8 cellular contexts compared by ENCODE assay signal in the genomic region with DNA sequence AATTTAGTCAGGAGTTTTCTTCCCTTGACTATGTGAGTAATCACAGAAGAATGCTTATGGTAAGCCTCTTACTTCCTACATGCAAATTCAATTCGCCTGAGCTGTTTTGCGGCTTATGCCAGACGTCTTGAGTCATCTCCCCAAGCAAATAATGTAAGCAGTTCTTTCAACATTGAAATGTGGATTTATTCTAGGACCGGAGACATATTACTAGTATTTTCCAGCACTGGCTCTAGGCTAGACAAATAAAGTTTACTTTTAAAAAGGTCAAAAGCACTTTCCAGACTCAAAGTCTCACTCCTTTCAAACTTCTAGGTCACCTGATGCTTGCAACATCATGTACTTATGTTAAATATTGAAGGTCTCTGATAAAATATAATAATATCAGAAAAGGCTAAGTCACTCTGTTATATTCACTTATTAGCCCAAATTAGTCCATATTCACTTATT. TPM values are rescaled to one million over a fixed set of nuclear protein-coding genes. Genes with fewer than 3 reads are reported as not detected.
A peak's percentile ranks its signal among the peaks of the same experiment; 100 is the strongest.
DNase-seq lines count a peak whose midpoint lies in the region; ATAC-seq and TF ChIP-seq lines count a peak whose summit lies in the region.

No MANE protein-coding gene starts in this region.

- no peaks in the 10 kb centered on the region for H4K20me1 ChIP-seq in IMR-90 (ENCODE audit: insufficient read depth, low read length)

- no peak overlapping the region for H3K4me3 Mint-ChIP-seq in CD8-positive, alpha-beta T cell

- no TSS peak for BruUV-seq in IMR-90 (replicated peaks; lab: Mats Ljungman, UMichigan)

- H2AFZ ChIP-seq in IMR-90 (replicated peaks; ENCODE audit: low read length, poor library complexity) (no peak overlapping the region), mesenchymal stem cell (ENCODE audit: low read depth, low read length) (no peak overlapping the region)

- H3K27me3 ChIP-seq in IMR-90 (ENCODE audit: control insufficient read depth, insufficient read depth, low read length) (no peaks in the 10 kb centered on the region), body of pancreas (no peaks in the 10 kb centered on the region), mesenchymal stem cell (ENCODE audit: control insufficient read depth in 1 of 2, insufficient read depth in 1 of 2, low read length in 2 of 2) (no peaks in the 10 kb centered on the region), spleen (replicated peaks in 1 of 7) (no peaks in the 10 kb centered on the region)
- no peaks in the 10 kb centered on the region for H3K27me3 ChIP-seq in CD8-positive, alpha-beta T cell (ENCODE audit: insufficient read depth, low read length)

- H3K27ac Mint-ChIP-seq in CD8-positive, alpha-beta T cell: no peak overlapping the region

- dilution Hi-C loops in IMR-90 (cut with HindIII; ENCODE audit: low sequenced_read_pairs, unreplicated experiment): no loop called here

- H2AK5ac ChIP-seq in IMR-90 (ENCODE audit: low read depth, low read length) (no peak overlapping the region), mesenchymal stem cell (ENCODE audit: low read length, severe bottlenecking) (no peak overlapping the region)

- no peak for TF ChIP-seq RAD21 in IMR-90 (IDR thresholded peaks at IDR 0.05; ENCODE audit: low read length)

- H2BK12ac ChIP-seq in mesenchymal stem cell (ENCODE audit: low read length in 2 of 2): no peak overlapping the region

- H2BK20ac ChIP-seq in IMR-90 (ENCODE audit: low read depth, low read length): no peak overlapping the region

- no peak overlapping the region; the same call in 2 of the 3 replicates for H2BK15ac ChIP-seq in IMR-90 (ENCODE audit: low read depth, low read length)
- H2BK15ac ChIP-seq in mesenchymal stem cell (ENCODE audit: low read depth, poor library complexity, severe bottlenecking): no peak overlapping the region

- H3K27me3 Mint-ChIP-seq in CD8-positive, alpha-beta T cell (ENCODE audit: low read depth): no peaks in the 10 kb centered on the region

- TF ChIP-seq CTCF in GM12865 (IDR thresholded peaks at IDR 0.05; ENCODE audit: insufficient read depth, low read depth, low read length, missing control alignments) (no peak), IMR-90 (conservative IDR thresholded peaks at IDR 0.05; ENCODE audit: low read depth, low read length) (no peak), body of pancreas (IDR thresholded peaks at IDR 0.05) (no peak), spleen (IDR thresholded peaks at IDR 0.05 in 8 of 11, conservative IDR thresholded peaks at IDR 0.05 in 3 of 11) (no peak)
- TF ChIP-seq CTCF in CD8-positive, alpha-beta T cell (IDR thresholded peaks at IDR 0.05): no peak

- no peaks in the 10 kb centered on the region for H3K9me3 Mint-ChIP-seq in CD8-positive, alpha-beta T cell

- H3K4ac ChIP-seq in IMR-90 (ENCODE audit: low read depth, low read length) (no peak overlapping the region), mesenchymal stem cell (ENCODE audit: low read depth in 1 of 2, low read length in 2 of 2) (no peak overlapping the region)

- H3K4me2 ChIP-seq in IMR-90 (ENCODE audit: low read depth, low read length) (no peak overlapping the region), mesenchymal stem cell (ENCODE audit: low read length, poor library complexity, severe bottlenecking) (no peak overlapping the region)

- peak overlapping the region; percentile 80 to 88; a peak in 2 of 4 replicates for H4K8ac ChIP-seq in IMR-90 (ENCODE audit: low read depth in 2 of 2, low read length in 2 of 2)
- H4K8ac ChIP-seq in mesenchymal stem cell (ENCODE audit: low read length): no peak overlapping the region

- DNase-seq in GM12865 (ENCODE audit: low read depth): peak; percentile 88
- peak; percentile 100 for DNase-seq in IMR-90
- DNase-seq in body of pancreas: peak in 3 of 4 donors; percentile 13 to 54 (median 27)
- DNase-seq in mesenchymal stem cell: peak; percentile 99
- DNase-seq in NCI-H146 (lab: John Stamatoyannopoulos, UW): no peak
- DNase-seq in spleen: no peak
- no peak for DNase-seq in CD8-positive, alpha-beta T cell

- H3K18ac ChIP-seq in IMR-90 (ENCODE audit: low read depth, low read length) (no peak overlapping the region), mesenchymal stem cell (ENCODE audit: low read depth in 1 of 2, low read length in 2 of 2) (no peak overlapping the region)

- TF ChIP-seq POLR2A in IMR-90 (IDR thresholded peaks at IDR 0.05; ENCODE audit: low read depth, low read length) (0 out of 2 replicates have a peak, but pooled peaks have one; percentile 39), body of pancreas (IDR thresholded peaks at IDR 0.05) (no peak), spleen (IDR thresholded peaks at IDR 0.05) (no peak)

- H3K9ac ChIP-seq in IMR-90 (ENCODE audit: low read depth, low read length): no peak overlapping the region
- H3K9ac ChIP-seq in mesenchymal stem cell (ENCODE audit: low read length): peak overlapping the region; percentile 82

- no peaks in the 10 kb centered on the region; the same call in 1 of the 2 replicates for H3K9me1 ChIP-seq in IMR-90 (ENCODE audit: insufficient read depth, low read length)

- H4K91ac ChIP-seq in IMR-90 (ENCODE audit: insufficient read depth, low read depth, low read length) (no peak overlapping the region), mesenchymal stem cell (ENCODE audit: low read length) (no peak overlapping the region)

- no CpG with 5 or more reads among the region's 4 CpGs for WGBS in IMR-90 (ENCODE audit: extremely low coverage in 2 of 2, insufficient read length in 1 of 2), 2 experiments
- WGBS in body of pancreas, 2 donors: 57 to 63% methylated on average over 4 of the region's 4 CpGs
- no CpG with 5 or more reads among the region's 4 CpGs for WGBS in mesenchymal stem cell
- 47 to 71% (median 58%) methylated on average over 4 of the region's 4 CpGs for WGBS in spleen, 5 donors

- H2BK5ac ChIP-seq in IMR-90 (ENCODE audit: low read depth, low read length, poor library complexity, severe bottlenecking) (peak overlapping the region; percentile 100), mesenchymal stem cell (ENCODE audit: low read depth, low read length, poor library complexity, severe bottlenecking) (no peak overlapping the region)

- ATAC-seq in GM21717 (IDR thresholded peaks at IDR 0.05; ENCODE audit: unreplicated experiment): peak; percentile 96
- ATAC-seq in IMR-90 (ENCODE audit: low read depth): peak; percentile 73
- peak; percentile 64 for ATAC-seq in body of pancreas
- no peak for ATAC-seq in CD8-positive, alpha-beta T cell

- H2AK9ac ChIP-seq in IMR-90 (replicated peaks; ENCODE audit: low read depth, low read length, poor library complexity): no peak overlapping the region

- H4K5ac ChIP-seq in IMR-90 (ENCODE audit: low read depth, low read length): no peak overlapping the region

- H3K23ac ChIP-seq in IMR-90 (ENCODE audit: low read depth, low read length) (no peak overlapping the region), mesenchymal stem cell (ENCODE audit: low read length in 2 of 2) (no peak overlapping the region)

- H2BK120ac ChIP-seq in IMR-90 (ENCODE audit: low read depth, low read length) (no peak overlapping the region; the same call in 1 of the 2 replicates), mesenchymal stem cell (ENCODE audit: low read depth, low read length) (no peak overlapping the region)

- POLR2A ChIA-PET in IMR-90 (lab: Charles Lee; ENCODE audit: unreplicated experiment): interaction anchor here (1.1 kb wide), 1 partner anchor 12 kb away, joined by 8 read pairs; no protein-coding TSS in a partner anchor
- POLR2A ChIA-PET in CD8-positive, alpha-beta T cell (lab: Charles Lee): no interaction called here

- H3K9me3 ChIP-seq in IMR-90 (ENCODE audit: control insufficient read depth, insufficient read depth, low read length) (no peaks in the 10 kb centered on the region), body of pancreas (no peaks in the 10 kb centered on the region), mesenchymal stem cell (ENCODE audit: control insufficient read depth, low read length) (no peaks in the 10 kb centered on the region), spleen (peaks cover 0 to 3% (median 0%) of the 10 kb centered on the region in 8 donors)
- H3K9me3 ChIP-seq in CD8-positive, alpha-beta T cell (ENCODE audit: low read length): no peaks in the 10 kb centered on the region

- H3K36me3 ChIP-seq in IMR-90 (ENCODE audit: control insufficient read depth, insufficient read depth, low read length): no peaks in the 10 kb centered on the region
- no peaks in the 10 kb centered on the region for H3K36me3 ChIP-seq in body of pancreas (replicated peaks in 1 of 2; ENCODE audit: insufficient read depth in 1 of 2, low read depth in 2 of 2)
- H3K36me3 ChIP-seq in mesenchymal stem cell (ENCODE audit: control insufficient read depth in 1 of 2, insufficient read depth in 2 of 2, low read depth in 1 of 2, low read length in 2 of 2): no peaks in the 10 kb centered on the region
- no peaks in the 10 kb centered on the region for H3K36me3 ChIP-seq in spleen
- no peaks in the 10 kb centered on the region for H3K36me3 ChIP-seq in CD8-positive, alpha-beta T cell (ENCODE audit: insufficient read depth, low read length)

- H3K4me1 ChIP-seq in IMR-90 (ENCODE audit: control insufficient read depth, insufficient read depth, low read length) (peaks cover 18% of the 10 kb centered on the region), body of pancreas (no peaks in the 10 kb centered on the region), mesenchymal stem cell (ENCODE audit: control insufficient read depth, insufficient read depth, low read depth, low read length) (no peaks in the 10 kb centered on the region), spleen (peaks cover 0 to 22% (median 5%) of the 10 kb centered on the region in 6 donors)
- no peaks in the 10 kb centered on the region for H3K4me1 ChIP-seq in CD8-positive, alpha-beta T cell (ENCODE audit: insufficient read depth, low read length)

- intact Hi-C loops in IMR-90 (cut with micrococcal nuclease): loop anchor here (2.0 kb wide), 1 partner anchor 117 kb away; no protein-coding TSS in a partner anchor
- intact Hi-C loops in body of pancreas (cut with DNase I): no loop called here
- intact Hi-C loops in spleen (cut with DNase I; ENCODE audit: low total_unique reads): no loop called here
- intact Hi-C loops in CD8-positive, alpha-beta T cell (cut with DNase I, micrococcal nuclease): no loop called here

- H3K4me3 ChIP-seq in GM12865 (ENCODE audit: low read depth, low read length) (no peak overlapping the region), IMR-90 (ENCODE audit: insufficient read depth, low read depth, low read length) (no peak overlapping the region), body of pancreas (no peak overlapping the region), mesenchymal stem cell (ENCODE audit: insufficient read depth in 1 of 2, low read depth in 1 of 2, low read length in 2 of 2) (no peak overlapping the region), spleen (no peak overlapping the region)
- no peak overlapping the region for H3K4me3 ChIP-seq in CD8-positive, alpha-beta T cell (ENCODE audit: low read depth, low read length)

- CTCF ChIA-PET in IMR-90 (lab: Yijun Ruan, JAX): interaction anchor here (0.5 to 2.0 kb wide), 2 partner anchors 22 to 164 kb away, joined by 3 to 4 read pairs; no protein-coding TSS in a partner anchor
- CTCF ChIA-PET in CD8-positive, alpha-beta T cell (lab: Charles Lee): no interaction called here

- in situ Hi-C loops in IMR-90 (cut with MboI; ENCODE audit: low sequenced_read_pairs): loop anchor here (10.0 kb wide), 1 partner anchor 309 kb away; no protein-coding TSS in a partner anchor

- H3K4me1 Mint-ChIP-seq in CD8-positive, alpha-beta T cell (ENCODE audit: low read depth): no peaks in the 10 kb centered on the region

- H3K79me1 ChIP-seq in IMR-90 (ENCODE audit: low read depth in 1 of 2, low read length in 2 of 2) (no peaks in the 10 kb centered on the region), mesenchymal stem cell (replicated peaks; ENCODE audit: low read length, poor library complexity, severe bottlenecking) (no peaks in the 10 kb centered on the region)

- H3K27ac ChIP-seq in IMR-90 (ENCODE audit: insufficient read depth, low read length) (no peak overlapping the region; the same call in 1 of the 2 replicates), body of pancreas (no peak overlapping the region), mesenchymal stem cell (ENCODE audit: low read length, poor library complexity, severe bottlenecking) (peak overlapping the region; percentile 83), spleen (peak overlapping the region in 1 of 8 donors; percentile 54)
- H3K27ac ChIP-seq in CD8-positive, alpha-beta T cell (ENCODE audit: low read depth, low read length): no peak overlapping the region

- no peaks in the 10 kb centered on the region for H3K36me3 Mint-ChIP-seq in CD8-positive, alpha-beta T cell

- no peak overlapping the region for H3K14ac ChIP-seq in IMR-90 (replicated peaks; ENCODE audit: low read depth, low read length)
- H3K14ac ChIP-seq in mesenchymal stem cell (ENCODE audit: low read length in 2 of 2): no peak overlapping the region

- no peak overlapping the region for H3K56ac ChIP-seq in IMR-90 (ENCODE audit: extremely low read depth, insufficient read depth, low read length)

RNA-seq across cellular contexts. Expression of gene NOX3, which starts 38.1 kb away (rescaled TPM):
- not detected in 2 replicates for total RNA-seq in IMR-90 (2012; rRNA removed)
- not detected in 2 replicates for polyA plus RNA-seq in IMR-90 (2012; rRNA removed)
- polyA plus RNA-seq in IMR-90 (2012; cell fraction: cytosol; rRNA removed): not detected in 2 replicates
- not detected in 2 replicates for polyA plus RNA-seq in IMR-90 (2012; cell fraction: nucleus; rRNA removed; ENCODE audit: low replicate concordance)
- not detected for total RNA-seq in body of pancreas
- not detected for polyA plus RNA-seq in mesenchymal stem cell (2013, experiment 1 of 2)
- not detected for polyA plus RNA-seq in mesenchymal stem cell (2013, experiment 2 of 2)
- not detected for total RNA-seq in spleen
- polyA plus RNA-seq in spleen: under 1 TPM in 2 of 3 donors, not detected in 1; 0.03 TPM
- not detected for total RNA-seq in CD8-positive, alpha-beta T cell

Comparison
In these comparisons a context has a peak if more than half of its experiments do, and no peak if none do; other contexts are left out.
1. DNase-seq: peak in GM12865 (single experiment), IMR-90 (single experiment), body of pancreas (3 of 4) and mesenchymal stem cell (single experiment); none in NCI-H146 (single experiment), spleen (single experiment) and CD8-positive, alpha-beta T cell (0 of 7).